ENCODE assay signal across 8 cellular contexts in the genomic region with DNA sequence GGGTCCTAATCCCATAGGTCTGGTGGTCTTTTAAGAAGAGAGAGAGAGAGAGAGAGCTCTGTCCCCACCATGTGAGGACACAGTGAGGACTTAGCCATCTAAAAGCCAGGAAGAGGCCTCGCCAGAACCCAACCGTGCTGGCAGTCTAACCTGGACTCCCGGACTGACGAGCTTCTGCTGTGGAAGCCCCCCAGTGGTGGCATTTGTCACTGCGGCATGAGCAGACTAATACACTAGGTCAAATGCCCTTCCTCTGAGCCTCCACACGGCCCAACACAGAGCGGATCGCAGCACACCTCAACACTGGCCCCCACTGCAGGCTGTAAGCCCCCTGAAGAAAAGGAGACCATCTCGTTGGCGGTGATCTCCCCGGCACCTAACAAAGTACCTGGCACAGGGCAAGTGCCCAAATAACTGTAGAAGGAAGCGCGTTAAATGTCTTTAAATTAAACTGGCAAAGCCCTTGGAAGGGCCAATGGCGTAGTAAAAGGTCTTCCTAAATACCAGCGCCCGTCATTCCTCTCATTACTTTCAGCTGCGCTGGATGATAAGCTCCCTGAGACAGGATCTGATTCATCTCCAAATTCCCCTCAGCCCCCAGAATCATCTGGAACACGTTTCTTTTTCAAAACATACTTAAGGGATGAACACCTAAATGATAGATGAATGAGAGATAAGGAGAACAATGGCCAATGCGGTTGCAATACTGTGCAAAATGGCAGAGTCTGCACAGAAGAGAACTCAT.
DNase-seq lines count a peak whose midpoint lies in the region; ATAC-seq and TF ChIP-seq lines count a peak whose summit lies in the region.

No MANE protein-coding gene starts in this region.

- whole genome bisulfite sequencing in psoas muscle, 3 donors, result 57 to 63% (median 60%) methylated on average over 19 of the region's 19 CpGs

- no peak overlapping the region for H3K27ac ChIP-seq in psoas muscle
- no peak overlapping the region for H3K27ac ChIP-seq in upper lobe of right lung

- H3K36me3 ChIP-seq in psoas muscle (ENCODE audit: insufficient read depth in 1 of 2, low read depth in 1 of 2) (no peaks in the 10 kb centered on the region), upper lobe of right lung (no peaks in the 10 kb centered on the region)

- intact Hi-C loops in psoas muscle (cut with DNase I), result loop anchor here (1.0 to 5.0 kb wide), 2 partner anchors 40 to 42 kb away; no protein-coding TSS in a partner anchor
- intact Hi-C loops in upper lobe of right lung (cut with DNase I), result no loop called here

- in situ Hi-C loops in G401 (cut with HindIII; ENCODE audit: low sequenced_read_pairs), result no loop called here

- H3K27me3 ChIP-seq in psoas muscle (ENCODE audit: insufficient read depth in 3 of 3, low read length in 2 of 3) (no peaks in the 10 kb centered on the region), upper lobe of right lung (no peaks in the 10 kb centered on the region)

- H3K4me1 ChIP-seq in psoas muscle, result peaks cover 17% of the 10 kb centered on the region
- peaks cover 8% of the 10 kb centered on the region for H3K4me1 ChIP-seq in upper lobe of right lung

- peak; percentile 73 for DNase-seq in G401 (ENCODE audit: low spot score)
- peak; percentile 97 for DNase-seq in RPMI7951 (ENCODE audit: low read depth)
- peak; percentile 58 for DNase-seq in activated T-helper 9 cell treated with anti-CD3 and anti-CD28 coated beads, Interleukin-2, amount 50 U/mL, for 16 hours (ENCODE audit: low read depth)
- DNase-seq in globus pallidus (ENCODE audit: low spot score), result peak; percentile 31
- DNase-seq in psoas muscle, result peak; percentile 83 to 90
- DNase-seq in upper lobe of right lung, result peak; percentile 86

- no peaks in the 10 kb centered on the region for H3K9me3 ChIP-seq in psoas muscle
- no peaks in the 10 kb centered on the region for H3K9me3 ChIP-seq in upper lobe of right lung

- no peak overlapping the region for H3K4me3 ChIP-seq in psoas muscle
- H3K4me3 ChIP-seq in upper lobe of right lung, result no peak overlapping the region

- ATAC-seq in HG02938 (IDR thresholded peaks at IDR 0.05; ENCODE audit: unreplicated experiment), result peak; percentile 77
- ATAC-seq in psoas muscle, result peak; percentile 79 to 91 (median 85)
- peak; percentile 91 for ATAC-seq in upper lobe of right lung
- no peak for ATAC-seq in GM19463 (IDR thresholded peaks at IDR 0.05; ENCODE audit: unreplicated experiment)

- peak; percentile 67 for TF ChIP-seq CTCF in psoas muscle (IDR thresholded peaks at IDR 0.05)
- peak; percentile 72 for TF ChIP-seq CTCF in upper lobe of right lung (IDR thresholded peaks at IDR 0.05)

Comparison
In these comparisons a context has a peak if more than half of its experiments do, and no peak if none do; other contexts are left out.
1. DNase-seq: peak in every context shown above with its lines; median percentile 97 in RPMI7951; 86 in psoas muscle; 86 in upper lobe of right lung; 73 in G401; 58 in activated T-helper 9 cell treated with anti-CD3 and anti-CD28 coated beads, Interleukin-2, amount 50 U/mL, for 16 hours; 31 in globus pallidus.